ENCODE assay signal across 17 cellular contexts in genomic region chr1:66450847-66451246, GRCh38.
DNase-seq lines count a peak whose midpoint lies in the region; ATAC-seq, FAIRE-seq and TF ChIP-seq lines count a peak whose summit lies in the region.
"Had no signal": no experiment of that assay in that cellular context is flagged by ENCODE, and none has a peak within 500 bp of the region (broad histone marks: within the 10 kb centered on the region; RNA-seq: fewer than 3 reads in every experiment).

No MANE protein-coding gene starts in this region.

- POLR2A ChIA-PET in HCT116 (lab: Charles Lee), result no interaction called here
- POLR2A ChIA-PET in SK-N-SH (lab: Yijun Ruan, JAX), result interaction anchor here (1.1 to 3.0 kb wide), 4 partner anchors 40 to 53 kb away, joined by 5 to 28 read pairs (median 10); no protein-coding TSS in a partner anchor

- TF ChIP-seq CTCF in HCT116 (IDR thresholded peaks at IDR 0.05 in 2 of 3, conservative IDR thresholded peaks at IDR 0.05 in 1 of 3; ENCODE audit: borderline replicate concordance in 1 of 3, insufficient read depth in 1 of 3, low read depth in 2 of 3, low read length in 2 of 3) (no peak), SK-N-SH (IDR thresholded peaks at IDR 0.05) (no peak), thyroid gland (IDR thresholded peaks at IDR 0.05) (no peak)

- H3K23ac ChIP-seq in mesendoderm (ENCODE audit: low read length), result no peak overlapping the region

- no peaks in the 10 kb centered on the region for H3K9me2 ChIP-seq in HCT116 (ENCODE audit: insufficient read depth)
- no peaks in the 10 kb centered on the region for H3K9me2 ChIP-seq in SK-N-SH

- H4K8ac ChIP-seq in mesendoderm (ENCODE audit: low read depth, low read length), result no peak overlapping the region

- H3K9me3 ChIP-seq in HCT116 (ENCODE audit: control insufficient read depth in 1 of 2, insufficient read depth in 1 of 2, low read depth in 1 of 2, low read length in 2 of 2) (no peaks in the 10 kb centered on the region), SK-N-SH (no peaks in the 10 kb centered on the region), thyroid gland (no peaks in the 10 kb centered on the region)
- H3K9me3 ChIP-seq: SJCRH30 had no signal

- H3K79me2 ChIP-seq in HCT116 (ENCODE audit: insufficient read depth, low read length) (no peaks in the 10 kb centered on the region), SK-N-SH (ENCODE audit: insufficient read depth) (no peaks in the 10 kb centered on the region), mesendoderm (ENCODE audit: control insufficient read depth, insufficient read depth, low read length) (no peaks in the 10 kb centered on the region)

- no peaks in the 10 kb centered on the region for H3F3A ChIP-seq in SK-N-SH (replicated peaks; ENCODE audit: insufficient read depth)

- ATAC-seq in HCT116 (no peak), HG03025 (IDR thresholded peaks at IDR 0.05; ENCODE audit: low FRiP score, unreplicated experiment) (no peak), GM21825 (IDR thresholded peaks at IDR 0.05; ENCODE audit: unreplicated experiment) (no peak)
- ATAC-seq: GM23338 had no signal

- TF ChIP-seq POLR2A in HCT116 (IDR thresholded peaks at IDR 0.05; ENCODE audit: borderline replicate concordance, extremely low read depth, insufficient read depth, insufficient read length) (no peak), thyroid gland (IDR thresholded peaks at IDR 0.05) (no peak), GM12892 (IDR thresholded peaks at IDR 0.05; ENCODE audit: low read depth, low read length) (no peak)

- no peak overlapping the region for H2BK15ac ChIP-seq in mesendoderm (replicated peaks; ENCODE audit: low read depth)

- H2AFZ ChIP-seq in HCT116 (ENCODE audit: low read depth, low read length, poor library complexity, severe bottlenecking) (peak overlapping the region; percentile 54), SK-N-SH (ENCODE audit: low read depth) (peak overlapping the region; percentile 79; the same call in 1 of the 2 replicates)

- no peak overlapping the region for H2BK120ac ChIP-seq in mesendoderm (ENCODE audit: low read depth, low read length)

- no peak overlapping the region for H3K18ac ChIP-seq in mesendoderm (ENCODE audit: low read length)

- H3K4me2 ChIP-seq in HCT116 (ENCODE audit: low read length) (no peak overlapping the region), SK-N-SH (no peak overlapping the region), mesendoderm (ENCODE audit: low read length) (no peak overlapping the region)
- H3K4me2 ChIP-seq: GM23338 had no signal

- H4K5ac ChIP-seq in mesendoderm (ENCODE audit: low read length), result no peak overlapping the region

- DNase-seq in HCT116 (ENCODE audit: low read depth, low spot score) (no peak), SK-N-SH (no peak), mesendoderm (no peak), thyroid gland (no peak), GM12892 (ENCODE audit: insufficient read length) (no peak)
- DNase-seq: COR-L47, DMS153, KG1, NCI-H1436 treated with DMSO at 0.1 percent for 48 hours, NCI-H2081 treated with DMSO at 0.1 percent for 48 hours, NCI-H510A, NCI-H774, RPMI8226, SJCRH30 had no signal

- RAD21 ChIA-PET in HCT116 (lab: Charles Lee; ENCODE audit: low non-redundant PET in 1 of 2, low total read pairs in 2 of 2, uncharacterized antibody in 2 of 2, unreplicated experiment in 2 of 2), result no interaction called here

- TF ChIP-seq RAD21 in HCT116 (IDR thresholded peaks at IDR 0.05; ENCODE audit: low read depth) (no peak), SK-N-SH (IDR thresholded peaks at IDR 0.05; ENCODE audit: low read length) (no peak)

- H3K4me3 ChIP-seq in HCT116 (replicated peaks in 1 of 2; ENCODE audit: low read depth in 1 of 2, low read length in 2 of 2) (no peak overlapping the region), SK-N-SH (ENCODE audit: low read depth in 2 of 2, low read length in 1 of 2) (no peak overlapping the region), mesendoderm (ENCODE audit: low read length) (no peak overlapping the region), thyroid gland (replicated peaks in 1 of 3) (no peak overlapping the region)
- H3K4me3 ChIP-seq: GM23338, SJCRH30 had no signal

- CTCF ChIA-PET in HCT116 (lab: Charles Lee) (interaction anchor here (0.8 to 2.6 kb wide), 4 partner anchors 53 to 282 kb away, joined by 3 to 15 read pairs (median 5); no protein-coding TSS in a partner anchor), SK-N-SH (lab: Yijun Ruan, JAX) (interaction anchor here (2.5 to 11.2 kb wide), 5 partner anchors 40 to 275 kb away, joined by 11 to 384 read pairs (median 18); no protein-coding TSS in a partner anchor)

- 0 out of 4 replicates have a peak, but pooled peaks of 1 of the 2 experiments have one; percentile 45 for TF ChIP-seq EP300 in SK-N-SH (IDR thresholded peaks at IDR 0.05; ENCODE audit: borderline replicate concordance in 1 of 2, low read depth in 1 of 2, low read length in 1 of 2)

- H3K79me1 ChIP-seq in mesendoderm (ENCODE audit: low read length), result no peaks in the 10 kb centered on the region

- H3K27me3 ChIP-seq in HCT116 (ENCODE audit: insufficient read depth, low read length) (no peaks in the 10 kb centered on the region), SK-N-SH (ENCODE audit: insufficient read depth) (no peaks in the 10 kb centered on the region), mesendoderm (ENCODE audit: insufficient read depth, low read length, poor library complexity) (no peaks in the 10 kb centered on the region), thyroid gland (no peaks in the 10 kb centered on the region)
- H3K27me3 ChIP-seq: SJCRH30 had no signal

- H3K9ac ChIP-seq in HCT116 (ENCODE audit: low read length) (no peak overlapping the region), SK-N-SH (peak overlapping the region; percentile 33; the same call in 1 of the 2 replicates), mesendoderm (ENCODE audit: low read length) (no peak overlapping the region)

- intact Hi-C loops in HCT116 (cut with micrococcal nuclease) (no loop called here), thyroid gland (cut with DNase I) (loop anchor here (10.0 kb wide), 1 partner anchor 274 kb away; no protein-coding TSS in a partner anchor)

- H3K36me3 ChIP-seq in HCT116 (ENCODE audit: control insufficient read depth in 1 of 2, insufficient read depth in 2 of 2, low read length in 2 of 2) (no peaks in the 10 kb centered on the region), SK-N-SH (replicated peaks in 1 of 2; ENCODE audit: control insufficient read depth in 1 of 2, insufficient read depth in 2 of 2, low read length in 1 of 2) (no peaks in the 10 kb centered on the region), mesendoderm (ENCODE audit: control insufficient read depth, insufficient read depth, low read length) (no peaks in the 10 kb centered on the region), thyroid gland (no peaks in the 10 kb centered on the region)
- H3K36me3 ChIP-seq: SJCRH30 had no signal

- no TSS peak for BruUV-seq in HCT116 (replicated peaks; lab: Mats Ljungman, UMichigan)

- H3K4ac ChIP-seq in mesendoderm (ENCODE audit: low read depth, low read length), result peak overlapping the region; percentile 16

- no peaks in the 10 kb centered on the region for H4K20me1 ChIP-seq in HCT116 (ENCODE audit: insufficient read depth)
- no peaks in the 10 kb centered on the region for H4K20me1 ChIP-seq in SK-N-SH (ENCODE audit: insufficient read depth)

- no peak overlapping the region for H2BK5ac ChIP-seq in mesendoderm (ENCODE audit: low read length)

- WGBS in SK-N-SH (ENCODE audit: low lambda C conversion rate), result 81% methylated on average over 1 of the region's 1 CpG
- WGBS in mesendoderm (ENCODE audit: extremely low coverage, insufficient coverage, low lambda C conversion rate), result no CpG with 5 or more reads among the region's 1 CpG
- WGBS in thyroid gland, 2 donors, result 65 to 68% methylated on average over 1 of the region's 1 CpG

- FAIRE-seq in GM12892 (lab: Jason Lieb, UNC), result no peak

- H3K27ac ChIP-seq in HCT116 (ENCODE audit: low read depth, low read length), result no peak overlapping the region
- H3K27ac ChIP-seq in SK-N-SH (ENCODE audit: low read depth in 2 of 2, low read length in 1 of 2), result peak overlapping the region; percentile 63 to 99
- no peak overlapping the region for H3K27ac ChIP-seq in mesendoderm (ENCODE audit: low read depth, low read length)
- H3K27ac ChIP-seq in thyroid gland, result peak overlapping the region; percentile 44 to 88 (median 56)
- H3K27ac ChIP-seq: SJCRH30 had no signal

- no peak overlapping the region for H3K56ac ChIP-seq in mesendoderm (ENCODE audit: low read length)

- peaks cover under 1 to 9% of the 10 kb centered on the region in 2 experiments; a peak in 2 of 4 replicates for H3K4me1 ChIP-seq in HCT116 (ENCODE audit: control insufficient read depth in 1 of 2, insufficient read depth in 2 of 2, low read length in 2 of 2)
- peaks cover 17 to 36% of the 10 kb centered on the region in 2 experiments; a peak in 3 of 4 replicates for H3K4me1 ChIP-seq in SK-N-SH (ENCODE audit: control insufficient read depth in 1 of 2, insufficient read depth in 2 of 2, low read depth in 1 of 2, low read length in 1 of 2)
- H3K4me1 ChIP-seq in mesendoderm (ENCODE audit: control insufficient read depth, low read depth, low read length), result no peaks in the 10 kb centered on the region
- peaks cover 17% of the 10 kb centered on the region in 2 donors for H3K4me1 ChIP-seq in thyroid gland
- H3K4me1 ChIP-seq: SJCRH30 had no signal

- no peak overlapping the region for H2AK5ac ChIP-seq in mesendoderm (ENCODE audit: low read length)

TF ChIP-seq in HCT116, 20 proteins besides CTCF, POLR2A, EP300 and RAD21 (continues in another document):
- no peak for TF ChIP-seq EGR1 (IDR thresholded peaks at IDR 0.05; ENCODE audit: low read depth)
- TF ChIP-seq CBX3 (IDR thresholded peaks at IDR 0.05; ENCODE audit: low read depth), result no peak
- TF ChIP-seq ZFX (IDR thresholded peaks at IDR 0.05), result no peak
- TF ChIP-seq EZH2 (IDR thresholded peaks at IDR 0.05), result no peak

TF ChIP-seq in SK-N-SH, 30 proteins besides CTCF, POLR2A, EP300 and RAD21:
- TF ChIP-seq GATA2 (CRISPR knock-in tag; IDR thresholded peaks at IDR 0.05) (peak; percentile 56; the same call in 1 of the 2 replicates), POLR2AphosphoS5 (IDR thresholded peaks at IDR 0.05; ENCODE audit: low read depth, low read length) (no peak)

Comparison
In these comparisons a context has a peak if more than half of its experiments do, and no peak if none do; other contexts are left out.
1. H3K27ac ChIP-seq: peak in SK-N-SH (2 of 2) and thyroid gland (3 of 3); none in HCT116 (single experiment) and mesendoderm (single experiment).